ENCODE assay signal across 14 cellular contexts in the genomic region with DNA sequence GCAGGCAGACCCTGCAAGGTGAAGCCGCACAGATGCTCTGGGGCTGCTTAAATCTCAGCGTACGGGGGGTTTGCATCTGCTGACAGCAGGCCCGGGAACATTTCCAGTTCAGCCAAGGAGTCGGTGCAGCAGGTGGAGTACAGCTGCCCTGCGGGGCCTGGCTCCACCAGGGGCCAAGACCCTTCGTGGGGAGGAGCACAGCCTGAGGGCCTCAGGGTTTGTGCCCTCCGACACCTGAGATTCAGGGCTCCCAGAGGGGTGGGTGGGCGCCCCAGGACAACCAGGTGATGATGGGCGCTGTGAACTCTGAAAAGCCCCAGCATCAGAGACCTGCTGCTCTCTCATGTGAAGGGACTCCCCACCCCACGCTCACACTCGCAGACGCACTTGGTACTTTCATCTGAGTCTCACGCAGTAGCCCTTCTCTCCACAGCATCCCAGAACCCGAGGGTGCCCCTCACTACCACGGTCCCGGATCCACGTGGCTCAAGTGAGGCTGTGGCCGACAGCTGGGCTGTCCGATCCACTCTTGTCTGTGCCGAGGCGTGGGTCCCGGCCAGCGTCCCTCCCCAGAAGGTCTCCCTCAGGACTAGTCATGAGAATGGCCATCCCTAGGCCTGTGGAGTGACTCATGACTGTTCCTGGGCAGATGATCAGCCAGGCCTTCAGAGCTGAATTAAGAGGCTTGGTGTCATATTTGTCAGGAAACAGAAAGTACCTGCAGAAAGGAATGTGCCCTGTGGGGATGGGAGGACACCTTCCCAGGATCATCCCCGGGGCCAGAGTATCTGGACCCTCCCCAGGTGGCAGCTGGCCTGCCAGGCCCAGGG. TPM values are rescaled to one million over a fixed set of nuclear protein-coding genes. Genes with fewer than 3 reads are reported as not detected.
A peak's percentile ranks its signal among the peaks of the same experiment; 100 is the strongest.
DNase-seq lines count a peak whose midpoint lies in the region; ATAC-seq, FAIRE-seq and TF ChIP-seq lines count a peak whose summit lies in the region.
"Had no signal": no experiment of that assay in that cellular context is flagged by ENCODE, and none has a peak within 500 bp of the region (broad histone marks: within the 10 kb centered on the region; RNA-seq: fewer than 3 reads in every experiment).

No MANE protein-coding gene starts in this region.

- in situ Hi-C loops in GM12878 (cut with MboI) = no loop called here

- no peak overlapping the region for H3K4ac ChIP-seq in neuronal stem cell (ENCODE audit: low read length)

- H3K9ac ChIP-seq in GM12878 (ENCODE audit: control insufficient read depth, insufficient read depth, low read length) (no peak overlapping the region), neuronal stem cell (ENCODE audit: low read depth, low read length, poor library complexity) (peak overlapping the region; percentile 15)

- H3K4me1 Mint-ChIP-seq in T-helper 2 cell treated with Interferon-gamma antibody and Interleukin-4, amounts not matched to agents 5 μg/mL and 100 μg/mL, for 36 hours (ENCODE audit: low read depth) = peaks cover 7% of the 10 kb centered on the region

- H3K9me3 ChIP-seq in GM12878 (replicated peaks; ENCODE audit: control insufficient read depth, insufficient read depth, low read length) = no peaks in the 10 kb centered on the region; the same call in 2 of the 3 replicates
- peaks cover 0 to 11% of the 10 kb centered on the region in 2 donors for H3K9me3 ChIP-seq in neuronal stem cell (replicated peaks in 1 of 2; ENCODE audit: control insufficient read depth in 2 of 2, insufficient read depth in 1 of 2, low read depth in 1 of 2, low read length in 2 of 2)

- H2BK120ac ChIP-seq in neuronal stem cell (ENCODE audit: low read depth, low read length) = no peak overlapping the region

- no peak overlapping the region for H2BK5ac ChIP-seq in neuronal stem cell (ENCODE audit: low read length)

- H3K36me3 ChIP-seq in GM12878 (ENCODE audit: control insufficient read depth in 2 of 2, insufficient read depth in 2 of 2, low read length in 1 of 2) = peaks cover 10% of the 10 kb centered on the region in 2 experiments; a peak in 3 of 4 replicates
- H3K36me3 ChIP-seq in neuronal stem cell (replicated peaks in 1 of 2; ENCODE audit: control insufficient read depth in 2 of 2, insufficient read depth in 2 of 2, low read length in 2 of 2) = peaks cover 30 to 47% of the 10 kb centered on the region in 2 donors

- H3K79me1 ChIP-seq in neuronal stem cell (ENCODE audit: low read depth, low read length) = peaks cover 6% of the 10 kb centered on the region

- H3K4me1 ChIP-seq in GM12878 (ENCODE audit: control insufficient read depth, insufficient read depth, low read length) = peaks cover 5% of the 10 kb centered on the region; the same call in 1 of the 2 replicates
- peaks cover 0 to 1% of the 10 kb centered on the region in 2 donors for H3K4me1 ChIP-seq in neuronal stem cell (ENCODE audit: control insufficient read depth in 2 of 2, insufficient read depth in 1 of 2, low read depth in 1 of 2, low read length in 2 of 2)

- ATAC-seq in GM12878 (no peak), HG03571 (IDR thresholded peaks at IDR 0.05; ENCODE audit: unreplicated experiment) (no peak)
- ATAC-seq: K562 had no signal

- H3K27me3 ChIP-seq in GM12878 (replicated peaks in 1 of 2; ENCODE audit: control insufficient read depth in 2 of 2, insufficient read depth in 2 of 2, low read length in 1 of 2) = no peaks in the 10 kb centered on the region
- no peaks in the 10 kb centered on the region for H3K27me3 ChIP-seq in neuronal stem cell (ENCODE audit: control insufficient read depth in 3 of 3, insufficient read depth in 3 of 3, low read depth in 1 of 3, low read length in 3 of 3)

- TF ChIP-seq EP300 in GM12878 (IDR thresholded peaks at IDR 0.05; ENCODE audit: borderline replicate concordance in 1 of 2, control insufficient read depth in 1 of 2, low read depth in 2 of 2, low read length in 2 of 2) = no peak

- H3K4me2 ChIP-seq in GM12878 (ENCODE audit: control insufficient read depth, insufficient read depth) (no peak overlapping the region), neuronal stem cell (ENCODE audit: insufficient read depth, low read length, poor library complexity, severe bottlenecking) (no peak overlapping the region)
- H3K4me2 ChIP-seq: smooth muscle cell had no signal

- RAD21 ChIA-PET in GM12878 (lab: Charles Lee; ENCODE audit: unreplicated experiment) = no interaction called here

- no peak overlapping the region for H3K4me3 ChIP-seq in GM12878
- peak overlapping the region in 1 of 2 donors; percentile 28 for H3K4me3 ChIP-seq in neuronal stem cell (ENCODE audit: low read length in 2 of 2)
- H3K4me3 ChIP-seq: K562, smooth muscle cell had no signal

- no peak overlapping the region for H3K14ac ChIP-seq in neuronal stem cell (ENCODE audit: low read length)

- no peaks in the 10 kb centered on the region for H3K79me2 ChIP-seq in GM12878 (ENCODE audit: control insufficient read depth, insufficient read depth, low read length)

- DNase-seq in T-helper 2 cell treated with Interferon-gamma antibody and Interleukin-4, amounts not matched to agents 5 μg/mL and 100 μg/mL, for 36 hours (ENCODE audit: low spot score) = no peak
- DNase-seq in T-helper 2 cell = no peak
- peak; percentile 48 for DNase-seq in HPDE6-E6E7 (ENCODE audit: extremely low spot score)
- DNase-seq in GM12878 (ENCODE audit: low read depth, low spot score) = no peak
- no peak for DNase-seq in neuronal stem cell (ENCODE audit: low spot score)
- no peak for DNase-seq in DMS 273 (lab: John Stamatoyannopoulos, UW; ENCODE audit: unreplicated experiment)
- DNase-seq in effector CD4-positive, alpha-beta T cell = no peak
- DNase-seq: immature natural killer cell, trophoblast cell had no signal

- intact Hi-C loops in GM12878 (cut with micrococcal nuclease; ENCODE audit: unreplicated experiment) = no loop called here

- POLR2A ChIA-PET in GM12878 (lab: Charles Lee) = no interaction called here

- peaks cover 45% of the 10 kb centered on the region for H3K36me3 Mint-ChIP-seq in T-helper 2 cell treated with Interferon-gamma antibody and Interleukin-4, amounts not matched to agents 5 μg/mL and 100 μg/mL, for 36 hours (ENCODE audit: low read depth)

- H4K20me1 ChIP-seq in GM12878 (ENCODE audit: control insufficient read depth, insufficient read depth) = no peaks in the 10 kb centered on the region

- CTCF ChIA-PET in GM12878 (lab: Yijun Ruan, JAX) = no interaction called here

- no peak overlapping the region for H2AK5ac ChIP-seq in neuronal stem cell (ENCODE audit: low read depth, low read length)

- 94% methylated on average over 25 of the region's 25 CpGs for WGBS in GM12878 (ENCODE audit: insufficient coverage, insufficient replicate concordance, low lambda C conversion rate, missing lambda C conversion rate)
- WGBS in neuronal stem cell (ENCODE audit: extremely low coverage in 2 of 2, insufficient read length in 2 of 2, insufficient replicate concordance in 1 of 2), 2 donors = no CpG with 5 or more reads among the region's 25 CpGs

- no peak overlapping the region for H3K4me3 Mint-ChIP-seq in T-helper 2 cell treated with Interferon-gamma antibody and Interleukin-4, amounts not matched to agents 5 μg/mL and 100 μg/mL, for 36 hours
- H3K4me3 Mint-ChIP-seq: activated T-helper 1 cell treated with anti-CD3 and anti-CD28 coated beads, Interleukin-12 subunit alpha, Interleukin-12 subunit beta, Interleukin-2, Interleukin-4 antibody, amounts not matched to agents 30 ng/mL and 10 ng/mL and 1 ng/mL, durations not matched to agents 14 hours and 24 hours and 36 hours; immature natural killer cell had no signal

- no peak overlapping the region for H2BK15ac ChIP-seq in neuronal stem cell (ENCODE audit: low read length)

- TF ChIP-seq POLR2A in GM12878 (IDR thresholded peaks at IDR 0.05; ENCODE audit: low read depth, low read length) = no peak

- H3K18ac ChIP-seq in neuronal stem cell (ENCODE audit: low read length) = no peak overlapping the region

- BruUV-seq in GM12878 (replicated peaks; lab: Mats Ljungman, UMichigan) = no TSS peak

- H2BK12ac ChIP-seq in neuronal stem cell (ENCODE audit: low read length) = no peak overlapping the region

- H3K27me3 Mint-ChIP-seq in T-helper 2 cell treated with Interferon-gamma antibody and Interleukin-4, amounts not matched to agents 5 μg/mL and 100 μg/mL, for 36 hours (ENCODE audit: low read depth) = no peaks in the 10 kb centered on the region

- no peak overlapping the region for H3K23ac ChIP-seq in neuronal stem cell (ENCODE audit: low read depth, low read length, poor library complexity)

- no peak overlapping the region for H2AFZ ChIP-seq in GM12878 (ENCODE audit: control insufficient read depth, low read depth, low read length)
- H2AFZ ChIP-seq in neuronal stem cell (ENCODE audit: low read length) = no peak overlapping the region

- FAIRE-seq in GM12878 (lab: Jason Lieb, UNC) = no peak
- FAIRE-seq: K562 had no signal

- SMC1A ChIA-PET in GM12878 (lab: Charles Lee; ENCODE audit: uncharacterized antibody, unreplicated experiment) = no interaction called here

- TF ChIP-seq RAD21 in GM12878 (IDR thresholded peaks at IDR 0.05; ENCODE audit: insufficient read depth, low read depth, low read length) = no peak

- peak overlapping the region; percentile 55 for H3K27ac Mint-ChIP-seq in T-helper 2 cell treated with Interferon-gamma antibody and Interleukin-4, amounts not matched to agents 5 μg/mL and 100 μg/mL, for 36 hours
- H3K27ac Mint-ChIP-seq: activated T-helper 1 cell treated with anti-CD3 and anti-CD28 coated beads, Interleukin-12 subunit alpha, Interleukin-12 subunit beta, Interleukin-2, Interleukin-4 antibody, amounts not matched to agents 30 ng/mL and 10 ng/mL and 1 ng/mL, durations not matched to agents 14 hours and 24 hours and 36 hours had no signal

- no peak for TF ChIP-seq CTCF in GM12878 (IDR thresholded peaks at IDR 0.05 in 2 of 3, conservative IDR thresholded peaks at IDR 0.05 in 1 of 3; ENCODE audit: control insufficient read depth in 2 of 3, extremely low read depth in 1 of 3, insufficient read depth in 1 of 3, low read depth in 3 of 3, low read length in 3 of 3)

- H3K27ac ChIP-seq in GM12878 (ENCODE audit: control insufficient read depth, insufficient read depth) (0 out of 2 replicates have a peak overlapping the region, but pooled peaks have one; percentile 13), neuronal stem cell (replicated peaks; ENCODE audit: low read length) (no peak overlapping the region)
- H3K27ac ChIP-seq: VCaP had no signal

- peak overlapping the region; percentile 17 for H4K91ac ChIP-seq in neuronal stem cell (ENCODE audit: low read depth, low read length, poor library complexity)

- H3K9me3 Mint-ChIP-seq in T-helper 2 cell treated with Interferon-gamma antibody and Interleukin-4, amounts not matched to agents 5 μg/mL and 100 μg/mL, for 36 hours = no peaks in the 10 kb centered on the region
- H3K9me3 Mint-ChIP-seq: activated T-helper 1 cell treated with anti-CD3 and anti-CD28 coated beads, Interleukin-12 subunit alpha, Interleukin-12 subunit beta, Interleukin-2, Interleukin-4 antibody, amounts not matched to agents 30 ng/mL and 10 ng/mL and 1 ng/mL, durations not matched to agents 14 hours and 24 hours and 36 hours; immature natural killer cell had no signal

- H4K8ac ChIP-seq in neuronal stem cell (ENCODE audit: low read depth, low read length) = no peak overlapping the region

RNA-seq across cellular contexts. Expression of a gene that starts 29.6 kb away (rescaled TPM):
- 60.4 and 72.7 TPM in 2 replicates for total RNA-seq in GM12878 (2013; cell fraction: nucleolus; rRNA removed)
- 30.9 and 32.8 TPM in 2 replicates for total RNA-seq in GM12878 (2014; rRNA removed)
- total RNA-seq in GM12878 (2014; rRNA removed; fragmentation: Illumina TruSeq; extraction: Trizol) = 18.5 and 20.7 TPM in 2 replicates
- total RNA-seq in GM12878 (2021) = 36.1 and 43.8 TPM in 2 replicates
- 7.5 TPM for polyA plus RNA-seq in GM12878 (2011; ENCODE audit: low read depth)
- polyA plus RNA-seq in GM12878 (2011; rRNA removed) = 15.1 and 17.8 TPM in 2 replicates
- 18.1 and 23.3 TPM in 2 replicates for polyA plus RNA-seq in GM12878 (2011; cell fraction: cytosol; rRNA removed)
- 28.8 and 39.9 TPM in 2 replicates for polyA plus RNA-seq in GM12878 (2011; cell fraction: nucleus; rRNA removed)
- polyA plus RNA-seq in GM12878 (2012) = 23.9 and 24.2 TPM in 2 replicates
- 15.6 and 16.9 TPM in 2 replicates for polyA plus RNA-seq in GM12878 (2014; fragmentation: Illumina TruSeq; extraction: Trizol)
- polyA plus RNA-seq in GM12878 (2014; fragmentation: Nextera tagmentation; extraction: Ambion mirVana) = 1 to 10 TPM; 1.0 to 3.5 TPM
- 36.8 and 39.3 TPM in 2 replicates for polyA plus RNA-seq in GM12878 (2014; rRNA removed)
- polyA plus RNA-seq in GM12878 (2016; fragmentation: Nextera tagmentation; extraction: Ambion mirVana) = 10 to 100 TPM; 35.0 to 44.4 TPM
- polyA minus RNA-seq in GM12878 (2011; rRNA and poly(A)+ RNA removed) = 16.5 and 25.4 TPM in 2 replicates
- 18.8 and 21.5 TPM in 2 replicates for polyA minus RNA-seq in GM12878 (2011; cell fraction: cytosol; rRNA and poly(A)+ RNA removed)
- polyA minus RNA-seq in GM12878 (2011; cell fraction: nucleus; rRNA and poly(A)+ RNA removed) = 13.2 and 18.4 TPM in 2 replicates
- polyA plus RNA-seq in neuronal stem cell (2013, experiment 1 of 2) = 8.9 TPM
- 9.7 TPM for polyA plus RNA-seq in neuronal stem cell (2013, experiment 2 of 2)

RNA-seq across cellular contexts. Expression of a gene that starts 48.3 kb away (rescaled TPM):
- not detected in 2 replicates for total RNA-seq in GM12878 (2013; cell fraction: nucleolus; rRNA removed)
- total RNA-seq in GM12878 (2014; rRNA removed) = 0.06 TPM in 1 of 2 replicates, not detected in the other
- not detected in 2 replicates for total RNA-seq in GM12878 (2014; rRNA removed; fragmentation: Illumina TruSeq; extraction: Trizol)
- not detected in 2 replicates for total RNA-seq in GM12878 (2021)
- polyA plus RNA-seq in GM12878 (2011; ENCODE audit: low read depth) = not detected
- not detected in 2 replicates for polyA plus RNA-seq in GM12878 (2011; rRNA removed)
- polyA plus RNA-seq in GM12878 (2011; cell fraction: cytosol; rRNA removed) = not detected in 2 replicates
- not detected in 2 replicates for polyA plus RNA-seq in GM12878 (2011; cell fraction: nucleus; rRNA removed)
- polyA plus RNA-seq in GM12878 (2012) = 0.20 TPM in 1 of 2 replicates, not detected in the other
- polyA plus RNA-seq in GM12878 (2014; fragmentation: Illumina TruSeq; extraction: Trizol) = not detected in 2 replicates
- under 1 TPM in 1 of 2 experiments, not detected in 1; 0.02 TPM for polyA plus RNA-seq in GM12878 (2014; fragmentation: Nextera tagmentation; extraction: Ambion mirVana)
- 0.05 TPM in 1 of 2 replicates, not detected in the other for polyA plus RNA-seq in GM12878 (2014; rRNA removed)
- not detected for polyA plus RNA-seq in GM12878 (2016; fragmentation: Nextera tagmentation; extraction: Ambion mirVana)
- polyA minus RNA-seq in GM12878 (2011; rRNA and poly(A)+ RNA removed) = not detected in 2 replicates
- not detected in 2 replicates for polyA minus RNA-seq in GM12878 (2011; cell fraction: cytosol; rRNA and poly(A)+ RNA removed)
- not detected in 2 replicates for polyA minus RNA-seq in GM12878 (2011; cell fraction: nucleus; rRNA and poly(A)+ RNA removed)
- polyA plus RNA-seq in neuronal stem cell (2013, experiment 1 of 2) = 0.03 TPM
- 0.03 TPM for polyA plus RNA-seq in neuronal stem cell (2013, experiment 2 of 2)
- total RNA-seq: activated T-helper 1 cell treated with anti-CD3 and anti-CD28 coated beads, Interleukin-12 subunit alpha, Interleukin-12 subunit beta, Interleukin-2, Interleukin-4 antibody, amounts not matched to agents 30 ng/mL and 10 ng/mL and 1 ng/mL, durations not matched to agents 14 hours and 24 hours and 36 hours had no signal
- polyA plus RNA-seq: immature natural killer cell, K562 had no signal
